8 cellular contexts compared by ENCODE assay signal in genomic region chr12:6363330-6364036, GRCh38.
DNase-seq lines count a peak whose midpoint lies in the region; ATAC-seq and TF ChIP-seq lines count a peak whose summit lies in the region.

No MANE protein-coding gene starts in this region.

- peak; percentile 59 for DNase-seq in AG10803 (ENCODE audit: low read depth)
- DNase-seq in activated CD4-positive, CD25-positive, alpha-beta regulatory T cell (lab: John Stamatoyannopoulos, UW) = peak; percentile 33 to 51 (median 42)
- DNase-seq in caudate nucleus (lab: John Stamatoyannopoulos, UW) = peak in 3 of 61 donors; percentile 7 to 33 (median 24)
- DNase-seq in left kidney (ENCODE audit: low read depth, low spot score) = peak; percentile 81
- peak; percentile 63 to 65 for DNase-seq in stimulated activated CD4-positive, alpha-beta T cell treated with anti-CD3 and anti-CD28 coated beads, Interleukin-4, amount 100 ng/mL, for 48 hours (ENCODE audit: low read depth in 2 of 2)
- no peak for DNase-seq in NCI-H1930 (lab: John Stamatoyannopoulos, UW)

- peak overlapping the region; percentile 76 for H3K4me3 ChIP-seq in AG10803 (ENCODE audit: low read length)

- TF ChIP-seq CTCF in AG10803 (conservative IDR thresholded peaks at IDR 0.05; ENCODE audit: low read length) = no peak

- peak; percentile 69 for ATAC-seq in HG02759 (IDR thresholded peaks at IDR 0.05; ENCODE audit: unreplicated experiment)
- no peak for ATAC-seq in HG02852 (IDR thresholded peaks at IDR 0.05; ENCODE audit: unreplicated experiment)

- peak overlapping the region; percentile 76 for H3K27ac ChIP-seq in caudate nucleus (ENCODE audit: low read depth, low read length)

Comparison
In these comparisons a context has a peak if more than half of its experiments do, and no peak if none do; other contexts are left out.
1. DNase-seq: peak in AG10803 (single experiment), activated CD4-positive, CD25-positive, alpha-beta regulatory T cell (4 of 4), left kidney (single experiment) and stimulated activated CD4-positive, alpha-beta T cell treated with anti-CD3 and anti-CD28 coated beads, Interleukin-4, amount 100 ng/mL, for 48 hours (2 of 2); none in NCI-H1930 (0 of 2).